ENCODE assay signal across 8 cellular contexts in genomic region chr5:180352116-180352975, GRCh38. TPM values are rescaled to one million over a fixed set of nuclear protein-coding genes. Genes with fewer than 3 reads are reported as not detected.
DNase-seq lines count a peak whose midpoint lies in the region; ATAC-seq and TF ChIP-seq lines count a peak whose summit lies in the region.

No MANE protein-coding gene starts in this region.

- no peaks in the 10 kb centered on the region for H3K9me3 ChIP-seq in BE2C

- no peaks in the 10 kb centered on the region for H3K9me3 Mint-ChIP-seq in mesothelial cell of epicardium

- H3K27me3 ChIP-seq in BE2C: peaks cover 27% of the 10 kb centered on the region

- H3K27me3 Mint-ChIP-seq in mesothelial cell of epicardium (ENCODE audit: low read depth): peaks cover 50% of the 10 kb centered on the region

- DNase-seq in BE2C (peak; percentile 30), HT1080 (ENCODE audit: low read depth) (peak; percentile 27), dermis blood vessel endothelial cell (peak; percentile 8), mesothelial cell of epicardium (ENCODE audit: low spot score in 2 of 2, unreplicated experiment in 2 of 2) (no peak), NCI-H82 (lab: John Stamatoyannopoulos, UW) (no peak)

- ATAC-seq in HG02759 (IDR thresholded peaks at IDR 0.05; ENCODE audit: unreplicated experiment): no peak
- no peak for ATAC-seq in GM19395 (IDR thresholded peaks at IDR 0.05; ENCODE audit: unreplicated experiment)
- no peak for ATAC-seq in GM18505 (IDR thresholded peaks at IDR 0.05; ENCODE audit: unreplicated experiment)

- no peak for TF ChIP-seq POLR2A in GM18505 (IDR thresholded peaks at IDR 0.05; ENCODE audit: borderline replicate concordance, extremely low read depth, insufficient read depth, insufficient read length)

- no peaks in the 10 kb centered on the region; the same call in 1 of the 2 replicates for H3K4me1 ChIP-seq in BE2C

- no peak for TF ChIP-seq CTCF in BE2C (IDR thresholded peaks at IDR 0.05; ENCODE audit: low read depth, low read length)
- TF ChIP-seq CTCF in mesothelial cell of epicardium (IDR thresholded peaks at IDR 0.05; ENCODE audit: unreplicated experiment): no peak

- peaks cover 19% of the 10 kb centered on the region for H3K4me1 Mint-ChIP-seq in mesothelial cell of epicardium

- peak overlapping the region; percentile 66 for H3K4me3 ChIP-seq in BE2C (ENCODE audit: low read depth, low read length)

- H3K36me3 Mint-ChIP-seq in mesothelial cell of epicardium: no peaks in the 10 kb centered on the region

- peak overlapping the region; percentile 75 for H3K4me3 Mint-ChIP-seq in mesothelial cell of epicardium

- H3K27ac Mint-ChIP-seq in mesothelial cell of epicardium: no peak overlapping the region

- no peaks in the 10 kb centered on the region for H3K36me3 ChIP-seq in BE2C

RNA-seq across cellular contexts. Expression of gene GFPT2, which starts 0.8 kb away (rescaled TPM):
- polyA plus RNA-seq in BE2C (2012; ENCODE audit: insufficient read depth, insufficient read length, low read depth): 0.25 TPM
- 105 and 112 TPM in 2 replicates for total RNA-seq in HT1080 (2014; rRNA removed; shearing (Covaris generic))
- polyA plus RNA-seq in HT1080 (2015; cell fraction: cytosol; rRNA removed): 116 and 129 TPM in 2 replicates
- 246 and 275 TPM in 2 replicates for polyA plus RNA-seq in HT1080 (2015; cell fraction: nucleus; rRNA removed)
- 0.60 and 0.68 TPM in 2 replicates for total RNA-seq in dermis blood vessel endothelial cell
- 14.9 to 16.3 TPM (median 15.7 TPM) in 3 replicates for total RNA-seq in mesothelial cell of epicardium

Comparison
In these comparisons a context has a peak if more than half of its experiments do, and no peak if none do; other contexts are left out.
1. DNase-seq: peak in BE2C (single experiment), HT1080 (single experiment) and dermis blood vessel endothelial cell (single experiment); none in mesothelial cell of epicardium (0 of 2) and NCI-H82 (single experiment).